Comparison of ENCODE assay signal across 1 cellular context in genomic region chr2:156356006-156356764, GRCh38.
TF ChIP-seq lines count a peak whose summit lies in the region.

No MANE protein-coding gene starts in this region.

TF ChIP-seq in SK-N-SH, 30 proteins besides CTCF, POLR2A, EP300 and RAD21 (continued from another document):
- TF ChIP-seq FOXJ3 (CRISPR knock-in tag; IDR thresholded peaks at IDR 0.05) (no peak), REST (IDR thresholded peaks at IDR 0.05; ENCODE audit: low read depth, low read length) (no peak), JUND (IDR thresholded peaks at IDR 0.05) (no peak), USF2 (IDR thresholded peaks at IDR 0.05; ENCODE audit: borderline replicate concordance, low read depth, low read length) (no peak), YY1 (IDR thresholded peaks at IDR 0.05; ENCODE audit: low read depth) (no peak), NFIC (IDR thresholded peaks at IDR 0.05; ENCODE audit: borderline replicate concordance) (no peak), GABPA (IDR thresholded peaks at IDR 0.05; ENCODE audit: low read depth) (no peak), RCOR1 (IDR thresholded peaks at IDR 0.05; ENCODE audit: low read length) (no peak)
TF ChIP-seq in SK-N-SH: peak in this region for 0.
